ENCODE assay signal across 24 cellular contexts in the genomic region with DNA sequence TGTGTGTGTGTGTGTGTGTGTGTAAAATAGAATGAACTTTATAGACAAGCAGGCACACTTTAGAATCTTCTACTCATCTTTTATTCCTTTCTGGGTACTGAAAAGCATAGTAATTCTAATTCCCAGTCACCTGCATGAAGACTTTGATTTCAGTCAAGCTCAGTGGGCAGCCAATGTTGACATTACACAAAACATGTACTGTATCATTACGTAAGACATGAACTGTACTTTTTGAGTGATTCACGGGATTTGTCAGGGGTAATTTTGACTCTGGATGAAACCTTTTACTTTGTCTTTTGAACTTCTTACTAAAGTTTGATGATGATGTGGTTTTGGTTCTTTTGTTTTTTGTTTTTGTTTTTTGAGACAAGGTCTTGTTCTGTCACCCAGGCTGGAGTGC. TPM values are rescaled to one million over a fixed set of nuclear protein-coding genes. Genes with fewer than 3 reads are reported as not detected.
DNase-seq lines count a peak whose midpoint lies in the region; ATAC-seq and TF ChIP-seq lines count a peak whose summit lies in the region.
"Had no signal": no experiment of that assay in that cellular context is flagged by ENCODE, and none has a peak within 500 bp of the region (broad histone marks: within the 10 kb centered on the region; RNA-seq: fewer than 3 reads in every experiment).

No MANE protein-coding gene starts in this region.

- no peak overlapping the region for H4K5ac ChIP-seq in IMR-90 (ENCODE audit: low read depth, low read length)

- TF ChIP-seq EP300 in suprapubic skin (IDR thresholded peaks at IDR 0.05) = no peak

- CTCF ChIA-PET in IMR-90 (lab: Yijun Ruan, JAX) = no interaction called here
- CTCF ChIA-PET in WTC11 (lab: Charles Lee) = interaction anchor here (1.9 kb wide), 1 partner anchor 36 kb away, joined by 4 read pairs; no protein-coding TSS in a partner anchor

- no peak overlapping the region for H3K56ac ChIP-seq in IMR-90 (ENCODE audit: extremely low read depth, insufficient read depth, low read length)

- H2BK5ac ChIP-seq in IMR-90 (ENCODE audit: low read depth, low read length, poor library complexity, severe bottlenecking) = no peak overlapping the region

- H2BK20ac ChIP-seq in IMR-90 (ENCODE audit: low read depth, low read length) = no peak overlapping the region

- dilution Hi-C loops in IMR-90 (cut with HindIII; ENCODE audit: low sequenced_read_pairs, unreplicated experiment) = no loop called here

- H3K27ac ChIP-seq in IMR-90 (ENCODE audit: insufficient read depth, low read length) (no peak overlapping the region), suprapubic skin (no peak overlapping the region)
- H3K27ac ChIP-seq: A549, Peyer's patch, SJSA1 had no signal

- H3K4me3 ChIP-seq in IMR-90 (ENCODE audit: insufficient read depth, low read depth, low read length) = no peak overlapping the region
- H3K4me3 ChIP-seq in cardiac fibroblast (replicated peaks in 1 of 2; ENCODE audit: low read depth in 2 of 2, low read length in 2 of 2) = no peak overlapping the region
- no peak overlapping the region for H3K4me3 ChIP-seq in suprapubic skin
- H3K4me3 ChIP-seq: A549, MG63, Peyer's patch, SJSA1 had no signal

- no peak for ATAC-seq in IMR-90 (ENCODE audit: low read depth)
- no peak for ATAC-seq in WTC11
- ATAC-seq: A549, Right ventricle myocardium inferior had no signal

- no peak overlapping the region for H3K4ac ChIP-seq in IMR-90 (ENCODE audit: low read depth, low read length)

- no peak overlapping the region for H4K8ac ChIP-seq in IMR-90 (ENCODE audit: low read depth in 2 of 2, low read length in 2 of 2)

- H3K27me3 Mint-ChIP-seq in WTC11 (ENCODE audit: low read depth) = no peaks in the 10 kb centered on the region

- no peak overlapping the region for H2AK5ac ChIP-seq in IMR-90 (ENCODE audit: low read depth, low read length)

- in situ Hi-C loops in IMR-90 (cut with MboI; ENCODE audit: low sequenced_read_pairs) = no loop called here

- H3K23ac ChIP-seq in IMR-90 (ENCODE audit: low read depth, low read length) = no peak overlapping the region

- H3K9ac ChIP-seq in IMR-90 (ENCODE audit: low read depth, low read length) = no peak overlapping the region

- H3K9me3 ChIP-seq in IMR-90 (ENCODE audit: control insufficient read depth, insufficient read depth, low read length) = no peaks in the 10 kb centered on the region
- H3K9me3 ChIP-seq in suprapubic skin = no peaks in the 10 kb centered on the region
- H3K9me3 ChIP-seq: A549, BE2C, MG63, Peyer's patch, SJSA1 had no signal

- WGBS in IMR-90 (ENCODE audit: extremely low coverage in 2 of 2, insufficient read length in 1 of 2), 2 experiments = no CpG with 5 or more reads among the region's 2 CpGs
- 84% methylated on average over 2 of the region's 2 CpGs for WGBS in suprapubic skin

- 0 out of 2 replicates have a peak overlapping the region, but pooled peaks have one; percentile 18 for H3K27ac Mint-ChIP-seq in WTC11

- no peak overlapping the region for H2BK15ac ChIP-seq in IMR-90 (ENCODE audit: low read depth, low read length)

- no peaks in the 10 kb centered on the region for H3K27me3 ChIP-seq in IMR-90 (ENCODE audit: control insufficient read depth, insufficient read depth, low read length)
- H3K27me3 ChIP-seq in suprapubic skin = no peaks in the 10 kb centered on the region
- H3K27me3 ChIP-seq: BE2C, MG63, Peyer's patch, SJSA1 had no signal

- H3K36me3 Mint-ChIP-seq in WTC11 = peaks cover 36% of the 10 kb centered on the region

- POLR2A ChIA-PET in IMR-90 (lab: Charles Lee; ENCODE audit: unreplicated experiment) (no interaction called here), WTC11 (lab: Charles Lee) (interaction anchor here (0.6 kb wide), 1 partner anchor 33 kb away, joined by 3 read pairs; no protein-coding TSS in a partner anchor)

- H3K4me2 ChIP-seq in IMR-90 (ENCODE audit: low read depth, low read length) = no peak overlapping the region
- H3K4me2 ChIP-seq: A549 had no signal

- H3K9me3 Mint-ChIP-seq in WTC11 = peaks cover 18% of the 10 kb centered on the region

- no peak overlapping the region for H3K14ac ChIP-seq in IMR-90 (replicated peaks; ENCODE audit: low read depth, low read length)

- TF ChIP-seq CTCF in IMR-90 (conservative IDR thresholded peaks at IDR 0.05; ENCODE audit: low read depth, low read length) = no peak
- no peak for TF ChIP-seq CTCF in WTC11 (IDR thresholded peaks at IDR 0.05)
- TF ChIP-seq CTCF in cardiac fibroblast (IDR thresholded peaks at IDR 0.05; ENCODE audit: low read depth, low read length) = no peak
- TF ChIP-seq CTCF in suprapubic skin (IDR thresholded peaks at IDR 0.05) = no peak

- intact Hi-C loops in IMR-90 (cut with micrococcal nuclease) = no loop called here

- H3K4me1 Mint-ChIP-seq in WTC11 = peaks cover 42% of the 10 kb centered on the region

- H2BK120ac ChIP-seq in IMR-90 (ENCODE audit: low read depth, low read length) = no peak overlapping the region

- TF ChIP-seq RAD21 in IMR-90 (IDR thresholded peaks at IDR 0.05; ENCODE audit: low read length) = no peak

- no TSS peak for BruUV-seq in IMR-90 (replicated peaks; lab: Mats Ljungman, UMichigan)

- H3K79me1 ChIP-seq in IMR-90 (ENCODE audit: low read depth in 1 of 2, low read length in 2 of 2) = peaks cover 35 to 83% of the 10 kb centered on the region in 2 experiments

- no peak overlapping the region for H3K4me3 Mint-ChIP-seq in WTC11

- no peaks in the 10 kb centered on the region for H3K9me1 ChIP-seq in IMR-90 (ENCODE audit: insufficient read depth, low read length)

- H4K91ac ChIP-seq in IMR-90 (ENCODE audit: insufficient read depth, low read depth, low read length) = no peak overlapping the region

- no peaks in the 10 kb centered on the region for H3K4me1 ChIP-seq in IMR-90 (ENCODE audit: control insufficient read depth, insufficient read depth, low read length)
- H3K4me1 ChIP-seq in suprapubic skin = no peaks in the 10 kb centered on the region
- H3K4me1 ChIP-seq: A549, BE2C, Peyer's patch, SJSA1 had no signal

- H4K20me1 ChIP-seq in IMR-90 (ENCODE audit: insufficient read depth, low read length) = no peaks in the 10 kb centered on the region; the same call in 1 of the 2 replicates

- H3K18ac ChIP-seq in IMR-90 (ENCODE audit: low read depth, low read length) = no peak overlapping the region

- no peaks in the 10 kb centered on the region for H3K36me3 ChIP-seq in IMR-90 (ENCODE audit: control insufficient read depth, insufficient read depth, low read length)
- no peaks in the 10 kb centered on the region for H3K36me3 ChIP-seq in suprapubic skin
- H3K36me3 ChIP-seq: BE2C, MG63, Peyer's patch, SJSA1 had no signal

- no peak overlapping the region for H2AK9ac ChIP-seq in IMR-90 (replicated peaks; ENCODE audit: low read depth, low read length, poor library complexity)

- no peak overlapping the region for H2AFZ ChIP-seq in IMR-90 (replicated peaks; ENCODE audit: low read length, poor library complexity)

- DNase-seq in IMR-90 (peak; percentile 44), WTC11 (ENCODE audit: low spot score) (no peak), cardiac fibroblast (ENCODE audit: low read depth in 2 of 2) (peak; percentile 13 to 74), iris pigment epithelial cell (ENCODE audit: low read depth) (peak; percentile 48), NCI-H1105 treated with DMSO at 0.1 percent for 48 hours (lab: John Stamatoyannopoulos, UW) (no peak), suprapubic skin (ENCODE audit: low spot score in 2 of 2) (no peak)
- DNase-seq in activated T-cell treated with anti-CD3 and anti-CD28 coated beads, Interleukin-2, amount 50 U/mL, for 48 hours = no peak
- no peak for DNase-seq in stimulated activated CD4-positive, alpha-beta T cell treated with anti-CD3 and anti-CD28 coated beads, Interleukin-4, amount 100 ng/mL, for 1 hour
- DNase-seq: BE2C; EL; GF-D8; Karpas-422; MG63; NCI-H1048; NCI-H1436 treated with DMSO at 0.1 percent for 48 hours; NCI-H2029; NCI-H226; NCI-H524; NCI-H774; NK-92 treated with Interleukin-12 subunit alpha and Interleukin-12 subunit beta, amount 100 ng/mL, for 24 hours; Peyer's patch had no signal

- no peak for TF ChIP-seq POLR2A in IMR-90 (IDR thresholded peaks at IDR 0.05; ENCODE audit: low read depth, low read length)
- TF ChIP-seq POLR2A in suprapubic skin (IDR thresholded peaks at IDR 0.05) = no peak

TF ChIP-seq in IMR-90, 13 proteins besides CTCF, POLR2A, EP300 and RAD21:
- peak; percentile 77 for TF ChIP-seq CEBPB (IDR thresholded peaks at IDR 0.05; ENCODE audit: low read depth, low read length)
- no peak for TF ChIP-seq RCOR1 (IDR thresholded peaks at IDR 0.05; ENCODE audit: insufficient replicate concordance, low read length)
- no peak for TF ChIP-seq BHLHE40 (IDR thresholded peaks at IDR 0.05; ENCODE audit: low read depth, low read length)
- TF ChIP-seq CHD1 (IDR thresholded peaks at IDR 0.05; ENCODE audit: low read depth, low read length) = no peak
TF ChIP-seq in IMR-90: peak in this region for 1.

TF ChIP-seq in WTC11, 78 proteins besides CTCF, POLR2A, EP300 and RAD21:
- no peak for TF ChIP-seq CREM (CRISPR knock-in tag; IDR thresholded peaks at IDR 0.05)
TF ChIP-seq in WTC11: peak in this region for 0.

RNA-seq across cellular contexts. Expression of a gene that starts 38.8 kb away (rescaled TPM):
- 24.7 and 31.0 TPM in 2 replicates for total RNA-seq in IMR-90 (2012; rRNA removed)
- 6.8 and 7.7 TPM in 2 replicates for polyA plus RNA-seq in IMR-90 (2012; rRNA removed)
- 3.8 and 7.2 TPM in 2 replicates for polyA plus RNA-seq in IMR-90 (2012; cell fraction: cytosol; rRNA removed)
- 4.8 and 6.9 TPM in 2 replicates for polyA plus RNA-seq in IMR-90 (2012; cell fraction: nucleus; rRNA removed; ENCODE audit: low replicate concordance)
- total RNA-seq in WTC11 (2021) = 106 to 121 TPM (median 119 TPM) in 3 replicates
- total RNA-seq in suprapubic skin = 10 to 100 TPM; 11.0 to 18.5 (median 14.9) TPM

Comparison
In these comparisons a context has a peak if more than half of its experiments do, and no peak if none do; other contexts are left out.
1. DNase-seq: peak in IMR-90 (single experiment), cardiac fibroblast (2 of 2) and iris pigment epithelial cell (single experiment); none in WTC11 (single experiment), activated T-cell treated with anti-CD3 and anti-CD28 coated beads, Interleukin-2, amount 50 U/mL, for 48 hours (0 of 2), stimulated activated CD4-positive, alpha-beta T cell treated with anti-CD3 and anti-CD28 coated beads, Interleukin-4, amount 100 ng/mL, for 1 hour (single experiment), NCI-H1105 treated with DMSO at 0.1 percent for 48 hours (single experiment) and suprapubic skin (0 of 2).